9 cellular contexts compared by ENCODE assay signal in the genomic region with DNA sequence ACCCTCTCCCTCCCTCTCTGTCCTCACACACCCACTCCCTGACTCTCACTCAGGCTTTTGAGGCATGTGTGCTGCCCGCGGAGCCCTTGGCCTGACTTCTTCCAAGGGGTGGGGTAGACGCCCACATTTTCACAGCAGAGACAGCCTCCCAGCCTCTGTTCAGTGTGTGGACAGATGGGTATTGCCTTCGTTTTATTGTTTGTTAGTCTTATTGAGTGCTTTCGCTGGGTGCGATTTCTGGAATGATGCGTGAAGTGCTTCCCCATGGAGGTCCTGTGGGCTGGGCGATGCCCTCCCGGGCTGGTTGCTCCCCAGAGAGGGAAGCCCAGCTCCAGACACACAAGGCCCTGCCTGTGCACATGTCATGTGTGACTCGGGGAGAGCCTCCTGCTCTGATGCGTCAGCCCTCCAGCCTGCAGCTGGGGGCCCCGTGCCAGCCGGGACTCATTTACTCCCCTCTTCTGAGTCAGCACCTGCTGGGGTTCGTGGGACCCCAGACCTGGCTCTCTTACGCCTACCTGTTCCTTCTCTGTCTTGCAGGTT. TPM values are rescaled to one million over a fixed set of nuclear protein-coding genes. Genes with fewer than 3 reads are reported as not detected.
A peak's percentile ranks its signal among the peaks of the same experiment; 100 is the strongest.
DNase-seq lines count a peak whose midpoint lies in the region; ATAC-seq lines count a peak whose summit lies in the region.
"Had no signal": no experiment of that assay in that cellular context is flagged by ENCODE, and none has a peak within 500 bp of the region (broad histone marks: within the 10 kb centered on the region; RNA-seq: fewer than 3 reads in every experiment).

No MANE protein-coding gene starts in this region.

- no peaks in the 10 kb centered on the region for H3K9me3 Mint-ChIP-seq in naive thymus-derived CD8-positive, alpha-beta T cell

- no peaks in the 10 kb centered on the region for H3K27me3 Mint-ChIP-seq in naive thymus-derived CD8-positive, alpha-beta T cell

- H3K36me3 Mint-ChIP-seq in naive thymus-derived CD8-positive, alpha-beta T cell = peaks cover 0 to 6% (median 0%) of the 10 kb centered on the region in 3 donors

- ATAC-seq in naive thymus-derived CD8-positive, alpha-beta T cell = peak in 1 of 2 donors; percentile 32
- ATAC-seq in GM19463 (IDR thresholded peaks at IDR 0.05; ENCODE audit: unreplicated experiment) (no peak), GM18519 (IDR thresholded peaks at IDR 0.05; ENCODE audit: low FRiP score, unreplicated experiment) (no peak)
- ATAC-seq: HCT116 had no signal

- POLR2A ChIA-PET in naive thymus-derived CD8-positive, alpha-beta T cell (lab: Charles Lee) = no interaction called here

- peaks cover 24 to 50% (median 37%) of the 10 kb centered on the region in 4 donors for H3K4me1 Mint-ChIP-seq in naive thymus-derived CD8-positive, alpha-beta T cell

- H3K27ac ChIP-seq in cingulate gyrus (ENCODE audit: low read depth, low read length) = peak overlapping the region; percentile 85

- DNase-seq in AG08395 (ENCODE audit: low spot score) (peak; percentile 75), LHCN-M2 (ENCODE audit: low read depth) (peak; percentile 80), GM19238 (ENCODE audit: insufficient read length, low spot score) (no peak), NCI-H774 (lab: John Stamatoyannopoulos, UW) (no peak)
- peak in 2 of 10 donors; percentile 30 to 39 for DNase-seq in naive thymus-derived CD8-positive, alpha-beta T cell

- peak overlapping the region in 7 of 10 donors; percentile 53 to 95 (median 87) for H3K27ac Mint-ChIP-seq in naive thymus-derived CD8-positive, alpha-beta T cell

- H3K4me3 Mint-ChIP-seq in naive thymus-derived CD8-positive, alpha-beta T cell = peak overlapping the region in 5 of 10 donors; percentile 48 to 83 (median 65)

RNA-seq across cellular contexts. Expression of a gene that starts 14.7 kb away (rescaled TPM):
- total RNA-seq in LHCN-M2 (2014; rRNA removed) = 47.6 and 59.9 TPM in 2 replicates
- polyA plus RNA-seq in LHCN-M2 (2012) = 174 TPM
- 10 to 100 TPM; 56.3 to 60.6 TPM for total RNA-seq in naive thymus-derived CD8-positive, alpha-beta T cell
- 10 to 100 TPM; 27.1 to 36.0 (median 29.6) TPM for polyA plus RNA-seq in naive thymus-derived CD8-positive, alpha-beta T cell

RNA-seq across cellular contexts. Expression of a gene that starts 42.5 kb away (rescaled TPM):
- 5.8 and 9.8 TPM in 2 replicates for total RNA-seq in LHCN-M2 (2014; rRNA removed)
- 137 TPM for polyA plus RNA-seq in LHCN-M2 (2012)
- total RNA-seq in naive thymus-derived CD8-positive, alpha-beta T cell = 10 to 100 TPM; 30.7 to 33.1 TPM
- 10 to 100 TPM; 54.9 to 67.4 (median 62.7) TPM for polyA plus RNA-seq in naive thymus-derived CD8-positive, alpha-beta T cell

RNA-seq across cellular contexts. Expression of a gene that starts 55.8 kb away (rescaled TPM):
- total RNA-seq in LHCN-M2 (2014; rRNA removed) = 27.9 and 28.6 TPM in 2 replicates
- 22.0 TPM for polyA plus RNA-seq in LHCN-M2 (2012)
- total RNA-seq in naive thymus-derived CD8-positive, alpha-beta T cell = 10 to 100 TPM; 27.5 to 28.3 TPM
- 10 to 100 TPM; 12.3 to 23.5 (median 14.8) TPM for polyA plus RNA-seq in naive thymus-derived CD8-positive, alpha-beta T cell

Comparison
In these comparisons a context has a peak if more than half of its experiments do, and no peak if none do; other contexts are left out.
1. DNase-seq: peak in AG08395 (single experiment) and LHCN-M2 (single experiment); none in GM19238 (single experiment) and NCI-H774 (single experiment).